29 cellular contexts compared by ENCODE assay signal in the genomic region with DNA sequence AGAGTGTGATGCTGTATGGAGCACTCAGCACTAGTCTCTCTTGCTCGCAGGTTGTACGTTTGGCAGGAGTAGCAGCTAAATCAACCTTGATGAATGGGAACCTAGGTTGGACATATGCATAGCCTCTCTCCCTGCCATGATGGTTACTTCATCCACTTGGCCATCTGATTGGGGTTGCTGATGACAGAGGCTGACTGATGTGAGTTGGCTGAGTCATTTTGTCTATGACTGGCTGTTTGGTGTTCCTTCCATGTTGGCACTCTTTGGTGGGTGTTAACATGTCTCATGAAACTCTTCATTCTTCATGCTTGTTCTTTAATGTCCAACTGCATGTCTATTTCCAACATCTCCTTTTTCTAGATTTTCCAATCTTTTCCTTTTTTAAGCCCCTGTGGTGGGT. TPM values are rescaled to one million over a fixed set of nuclear protein-coding genes. Genes with fewer than 3 reads are reported as not detected.
"Had no signal": no experiment of that assay in that cellular context is flagged by ENCODE, and none has a peak within 500 bp of the region (broad histone marks: within the 10 kb centered on the region; RNA-seq: fewer than 3 reads in every experiment).

No MANE protein-coding gene starts in this region.

- H3K36me3 ChIP-seq: left lung, thoracic aorta, upper lobe of right lung had no signal

- H3K4me1 ChIP-seq: left lung, upper lobe of right lung had no signal

- FAIRE-seq: frontal cortex, small intestine had no signal

- H3K27ac ChIP-seq: hepatocyte, left lung, thoracic aorta, upper lobe of right lung had no signal

- H3K9me3 Mint-ChIP-seq: immature natural killer cell, T-cell had no signal

- H2AFZ ChIP-seq: hepatocyte had no signal

- ATAC-seq: left lung; naive thymus-derived CD4-positive, alpha-beta T cell; sciatic nerve; T-cell; upper lobe of right lung had no signal

- H3K4me2 ChIP-seq: hepatocyte had no signal

- H3K4me3 Mint-ChIP-seq: activated naive CD8-positive, alpha-beta T cell treated with anti-CD3 and anti-CD28 coated beads, Interleukin-2, amount 10 ng/mL, durations not matched to agents 7 days and 5 days; immature natural killer cell; T-helper 2 cell treated with Interferon-gamma antibody and Interleukin-4, amounts not matched to agents 5 μg/mL and 100 μg/mL, for 36 hours had no signal

- H3K36me3 Mint-ChIP-seq: immature natural killer cell, T-cell had no signal

- DNase-seq: activated CD4-positive, alpha-beta T cell treated with anti-CD3 and anti-CD28 coated beads for 1 hour; activated CD4-positive, alpha-beta T cell treated with anti-CD3 and anti-CD28 coated beads, Interleukin-2, amount 50 U/mL, for 4 hours; activated naive CD4-positive, alpha-beta T cell treated with Interleukin-2 at 50 U/mL for 16 hours; activated naive CD8-positive, alpha-beta T cell treated with anti-CD3 and anti-CD28 coated beads, Interleukin-2, amount 10 ng/mL, durations not matched to agents 7 days and 5 days; activated T-cell treated with anti-CD3 and anti-CD28 coated beads, Interleukin-2, amount 50 U/mL, for 1 hour; amniotic stem cell; cerebellar nuclear complex; cortex of kidney; glutamatergic neuron; immature natural killer cell; kidney glomerular epithelial cell; left lung; naive thymus-derived CD4-positive, alpha-beta T cell; small intestine; stimulated activated CD4-positive, alpha-beta T cell treated with anti-CD3 and anti-CD28 coated beads, Interleukin-15, amount 100 ng/mL, for 24 hours; stimulated activated CD4-positive, alpha-beta T cell treated with anti-CD3 and anti-CD28 coated beads, Interleukin-2, amount 100 ng/mL, for 48 hours; stimulated activated naive CD4-positive, alpha-beta T cell treated with Interleukin-2 at 50 U/mL for 16 hours; T-cell; upper lobe of right lung had no signal

- H3K27ac Mint-ChIP-seq: activated naive CD8-positive, alpha-beta T cell treated with anti-CD3 and anti-CD28 coated beads, Interleukin-2, amount 10 ng/mL, durations not matched to agents 7 days and 5 days; immature natural killer cell; T-cell had no signal

- H3K79me2 ChIP-seq: hepatocyte had no signal

- H3K9me3 ChIP-seq: left lung, thoracic aorta, upper lobe of right lung had no signal

- H3K27me3 ChIP-seq: hepatocyte, left lung, upper lobe of right lung had no signal

- H3K4me3 ChIP-seq: hepatocyte, left lung, lung, thoracic aorta, upper lobe of right lung had no signal

RNA-seq across cellular contexts. Expression of gene SPARCL1, which starts 31.6 kb away (rescaled TPM):
- total RNA-seq: activated naive CD8-positive, alpha-beta T cell treated with anti-CD3 and anti-CD28 coated beads, Interleukin-2, amount 10 ng/mL, durations not matched to agents 7 days and 5 days; epithelial cell of proximal tubule; naive thymus-derived CD4-positive, alpha-beta T cell; osteoblast had no signal
- polyA plus RNA-seq: immature natural killer cell; naive thymus-derived CD4-positive, alpha-beta T cell had no signal

RNA-seq across cellular contexts. Expression of gene DSPP, which starts 47.5 kb away (rescaled TPM):
- total RNA-seq: activated naive CD8-positive, alpha-beta T cell treated with anti-CD3 and anti-CD28 coated beads, Interleukin-2, amount 10 ng/mL, durations not matched to agents 7 days and 5 days; epithelial cell of proximal tubule; hepatocyte; left lung; lung; naive thymus-derived CD4-positive, alpha-beta T cell; osteoblast; posterior vena cava; renal cortical epithelial cell; sciatic nerve; T-cell; thoracic aorta; upper lobe of right lung had no signal
- polyA plus RNA-seq: hepatocyte; immature natural killer cell; lung; naive thymus-derived CD4-positive, alpha-beta T cell; small intestine had no signal
